In the genomic region with DNA sequence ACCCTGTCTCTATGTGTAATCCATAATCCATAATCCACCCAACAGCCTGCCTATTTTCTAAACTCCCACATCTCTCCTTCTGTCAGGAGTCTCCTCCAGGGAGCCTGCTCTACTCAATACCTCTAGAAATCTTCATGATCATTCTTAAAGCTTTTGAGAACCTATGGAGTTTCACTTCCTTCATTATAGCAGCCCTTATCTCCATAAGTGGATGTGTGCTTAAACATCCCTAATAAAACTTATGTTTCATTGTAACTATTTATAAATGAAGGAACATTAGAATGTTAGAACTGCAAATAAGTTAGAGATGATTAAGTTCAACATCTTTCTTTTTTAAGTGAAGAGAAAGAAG, we compare ENCODE assay signal across 1 cellular context.
TF ChIP-seq lines count a peak whose summit lies in the region.

No MANE protein-coding gene starts in this region.

TF ChIP-seq in GM12878, 131 proteins besides CTCF, POLR2A, EP300 and RAD21 (continued from another document):
- no peak for TF ChIP-seq SP1 (IDR thresholded peaks at IDR 0.05; ENCODE audit: low read depth, low read length)
- TF ChIP-seq ZZZ3 (IDR thresholded peaks at IDR 0.05; ENCODE audit: control insufficient read depth, insufficient read length, low read depth) = no peak
- TF ChIP-seq, protein P1, sequence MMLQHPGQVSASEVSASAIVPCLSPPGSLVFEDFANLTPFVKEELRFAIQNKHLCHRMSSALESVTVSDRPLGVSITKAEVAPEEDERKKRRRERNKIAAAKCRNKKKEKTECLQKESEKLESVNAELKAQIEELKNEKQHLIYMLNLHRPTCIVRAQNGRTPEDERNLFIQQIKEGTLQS (IDR thresholded peaks at IDR 0.05; ENCODE audit: borderline replicate concordance, extremely low read depth, low read depth, low read length) = no peak
- TF ChIP-seq, protein P2, sequence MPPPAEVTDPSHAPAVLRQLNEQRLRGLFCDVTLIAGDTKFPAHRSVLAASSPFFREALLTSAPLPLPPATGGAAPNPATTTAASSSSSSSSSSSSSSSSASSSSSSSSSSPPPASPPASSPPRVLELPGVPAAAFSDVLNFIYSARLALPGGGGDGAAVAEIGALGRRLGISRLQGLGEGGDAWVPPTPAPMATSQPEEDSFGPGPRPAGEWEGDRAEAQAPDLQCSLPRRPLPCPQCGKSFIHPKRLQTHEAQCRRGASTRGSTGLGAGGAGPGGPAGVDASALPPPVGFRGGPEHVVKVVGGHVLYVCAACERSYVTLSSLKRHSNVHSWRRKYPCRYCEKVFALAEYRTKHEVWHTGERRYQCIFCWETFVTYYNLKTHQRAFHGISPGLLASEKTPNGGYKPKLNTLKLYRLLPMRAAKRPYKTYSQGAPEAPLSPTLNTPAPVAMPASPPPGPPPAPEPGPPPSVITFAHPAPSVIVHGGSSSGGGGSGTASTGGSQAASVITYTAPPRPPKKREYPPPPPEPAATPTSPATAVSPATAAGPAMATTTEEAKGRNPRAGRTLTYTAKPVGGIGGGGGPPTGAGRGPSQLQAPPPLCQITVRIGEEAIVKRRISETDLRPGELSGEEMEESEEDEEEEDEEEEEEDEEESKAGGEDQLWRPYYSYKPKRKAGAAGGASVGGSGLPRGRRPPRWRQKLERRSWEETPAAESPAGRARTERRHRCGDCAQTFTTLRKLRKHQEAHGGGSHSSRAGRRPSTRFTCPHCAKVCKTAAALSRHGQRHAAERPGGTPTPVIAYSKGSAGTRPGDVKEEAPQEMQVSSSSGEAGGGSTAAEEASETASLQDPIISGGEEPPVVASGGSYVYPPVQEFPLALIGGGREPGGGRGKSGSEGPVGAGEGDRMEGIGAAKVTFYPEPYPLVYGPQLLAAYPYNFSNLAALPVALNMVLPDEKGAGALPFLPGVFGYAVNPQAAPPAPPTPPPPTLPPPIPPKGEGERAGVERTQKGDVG (CRISPR knock-in tag; IDR thresholded peaks at IDR 0.05) = no peak
- TF ChIP-seq CREM (IDR thresholded peaks at IDR 0.05; ENCODE audit: low read depth) = no peak
- no peak for TF ChIP-seq CREB1 (IDR thresholded peaks at IDR 0.05; ENCODE audit: low read depth)
- no peak for TF ChIP-seq CHD4 (IDR thresholded peaks at IDR 0.05)
- no peak for TF ChIP-seq RBBP5 (conservative IDR thresholded peaks at IDR 0.05)
- TF ChIP-seq WRNIP1 (IDR thresholded peaks at IDR 0.05; ENCODE audit: borderline replicate concordance, low read depth, low read length) = no peak
